Comparison of ENCODE assay signal across 1 cellular context in genomic region chr7:100122067-100122466, GRCh38.
TF ChIP-seq lines count a peak whose summit lies in the region.

No MANE protein-coding gene starts in this region.

TF ChIP-seq in K562, 482 proteins besides CTCF, POLR2A, EP300 and RAD21:
- TF ChIP-seq, protein P1, sequence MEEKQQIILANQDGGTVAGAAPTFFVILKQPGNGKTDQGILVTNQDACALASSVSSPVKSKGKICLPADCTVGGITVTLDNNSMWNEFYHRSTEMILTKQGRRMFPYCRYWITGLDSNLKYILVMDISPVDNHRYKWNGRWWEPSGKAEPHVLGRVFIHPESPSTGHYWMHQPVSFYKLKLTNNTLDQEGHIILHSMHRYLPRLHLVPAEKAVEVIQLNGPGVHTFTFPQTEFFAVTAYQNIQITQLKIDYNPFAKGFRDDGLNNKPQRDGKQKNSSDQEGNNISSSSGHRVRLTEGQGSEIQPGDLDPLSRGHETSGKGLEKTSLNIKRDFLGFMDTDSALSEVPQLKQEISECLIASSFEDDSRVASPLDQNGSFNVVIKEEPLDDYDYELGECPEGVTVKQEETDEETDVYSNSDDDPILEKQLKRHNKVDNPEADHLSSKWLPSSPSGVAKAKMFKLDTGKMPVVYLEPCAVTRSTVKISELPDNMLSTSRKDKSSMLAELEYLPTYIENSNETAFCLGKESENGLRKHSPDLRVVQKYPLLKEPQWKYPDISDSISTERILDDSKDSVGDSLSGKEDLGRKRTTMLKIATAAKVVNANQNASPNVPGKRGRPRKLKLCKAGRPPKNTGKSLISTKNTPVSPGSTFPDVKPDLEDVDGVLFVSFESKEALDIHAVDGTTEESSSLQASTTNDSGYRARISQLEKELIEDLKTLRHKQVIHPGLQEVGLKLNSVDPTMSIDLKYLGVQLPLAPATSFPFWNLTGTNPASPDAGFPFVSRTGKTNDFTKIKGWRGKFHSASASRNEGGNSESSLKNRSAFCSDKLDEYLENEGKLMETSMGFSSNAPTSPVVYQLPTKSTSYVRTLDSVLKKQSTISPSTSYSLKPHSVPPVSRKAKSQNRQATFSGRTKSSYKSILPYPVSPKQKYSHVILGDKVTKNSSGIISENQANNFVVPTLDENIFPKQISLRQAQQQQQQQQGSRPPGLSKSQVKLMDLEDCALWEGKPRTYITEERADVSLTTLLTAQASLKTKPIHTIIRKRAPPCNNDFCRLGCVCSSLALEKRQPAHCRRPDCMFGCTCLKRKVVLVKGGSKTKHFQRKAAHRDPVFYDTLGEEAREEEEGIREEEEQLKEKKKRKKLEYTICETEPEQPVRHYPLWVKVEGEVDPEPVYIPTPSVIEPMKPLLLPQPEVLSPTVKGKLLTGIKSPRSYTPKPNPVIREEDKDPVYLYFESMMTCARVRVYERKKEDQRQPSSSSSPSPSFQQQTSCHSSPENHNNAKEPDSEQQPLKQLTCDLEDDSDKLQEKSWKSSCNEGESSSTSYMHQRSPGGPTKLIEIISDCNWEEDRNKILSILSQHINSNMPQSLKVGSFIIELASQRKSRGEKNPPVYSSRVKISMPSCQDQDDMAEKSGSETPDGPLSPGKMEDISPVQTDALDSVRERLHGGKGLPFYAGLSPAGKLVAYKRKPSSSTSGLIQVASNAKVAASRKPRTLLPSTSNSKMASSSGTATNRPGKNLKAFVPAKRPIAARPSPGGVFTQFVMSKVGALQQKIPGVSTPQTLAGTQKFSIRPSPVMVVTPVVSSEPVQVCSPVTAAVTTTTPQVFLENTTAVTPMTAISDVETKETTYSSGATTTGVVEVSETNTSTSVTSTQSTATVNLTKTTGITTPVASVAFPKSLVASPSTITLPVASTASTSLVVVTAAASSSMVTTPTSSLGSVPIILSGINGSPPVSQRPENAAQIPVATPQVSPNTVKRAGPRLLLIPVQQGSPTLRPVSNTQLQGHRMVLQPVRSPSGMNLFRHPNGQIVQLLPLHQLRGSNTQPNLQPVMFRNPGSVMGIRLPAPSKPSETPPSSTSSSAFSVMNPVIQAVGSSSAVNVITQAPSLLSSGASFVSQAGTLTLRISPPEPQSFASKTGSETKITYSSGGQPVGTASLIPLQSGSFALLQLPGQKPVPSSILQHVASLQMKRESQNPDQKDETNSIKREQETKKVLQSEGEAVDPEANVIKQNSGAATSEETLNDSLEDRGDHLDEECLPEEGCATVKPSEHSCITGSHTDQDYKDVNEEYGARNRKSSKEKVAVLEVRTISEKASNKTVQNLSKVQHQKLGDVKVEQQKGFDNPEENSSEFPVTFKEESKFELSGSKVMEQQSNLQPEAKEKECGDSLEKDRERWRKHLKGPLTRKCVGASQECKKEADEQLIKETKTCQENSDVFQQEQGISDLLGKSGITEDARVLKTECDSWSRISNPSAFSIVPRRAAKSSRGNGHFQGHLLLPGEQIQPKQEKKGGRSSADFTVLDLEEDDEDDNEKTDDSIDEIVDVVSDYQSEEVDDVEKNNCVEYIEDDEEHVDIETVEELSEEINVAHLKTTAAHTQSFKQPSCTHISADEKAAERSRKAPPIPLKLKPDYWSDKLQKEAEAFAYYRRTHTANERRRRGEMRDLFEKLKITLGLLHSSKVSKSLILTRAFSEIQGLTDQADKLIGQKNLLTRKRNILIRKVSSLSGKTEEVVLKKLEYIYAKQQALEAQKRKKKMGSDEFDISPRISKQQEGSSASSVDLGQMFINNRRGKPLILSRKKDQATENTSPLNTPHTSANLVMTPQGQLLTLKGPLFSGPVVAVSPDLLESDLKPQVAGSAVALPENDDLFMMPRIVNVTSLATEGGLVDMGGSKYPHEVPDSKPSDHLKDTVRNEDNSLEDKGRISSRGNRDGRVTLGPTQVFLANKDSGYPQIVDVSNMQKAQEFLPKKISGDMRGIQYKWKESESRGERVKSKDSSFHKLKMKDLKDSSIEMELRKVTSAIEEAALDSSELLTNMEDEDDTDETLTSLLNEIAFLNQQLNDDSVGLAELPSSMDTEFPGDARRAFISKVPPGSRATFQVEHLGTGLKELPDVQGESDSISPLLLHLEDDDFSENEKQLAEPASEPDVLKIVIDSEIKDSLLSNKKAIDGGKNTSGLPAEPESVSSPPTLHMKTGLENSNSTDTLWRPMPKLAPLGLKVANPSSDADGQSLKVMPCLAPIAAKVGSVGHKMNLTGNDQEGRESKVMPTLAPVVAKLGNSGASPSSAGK (IDR thresholded peaks at IDR 0.05), result 0 out of 2 replicates have a peak, but pooled peaks have one; percentile 15
- TF ChIP-seq MAX (CRISPR knock-in tag; IDR thresholded peaks at IDR 0.05) (no peak), ZFP1 (CRISPR knock-in tag; IDR thresholded peaks at IDR 0.05) (no peak), E2F6 (IDR thresholded peaks at IDR 0.05; ENCODE audit: borderline replicate concordance in 1 of 2, extremely low read depth in 1 of 2, insufficient read depth in 1 of 2, insufficient read length in 1 of 2, low read depth in 1 of 2, low read length in 1 of 2, poor library complexity in 1 of 2, severe bottlenecking in 1 of 2) (peak in 1 of 2 experiments; percentile 47), GTF2A2 (tag; IDR thresholded peaks at IDR 0.05) (no peak), BHLHE40 (IDR thresholded peaks at IDR 0.05; ENCODE audit: low read length) (peak; percentile 81), ZNF830 (CRISPR knock-in tag; IDR thresholded peaks at IDR 0.05) (0 out of 2 replicates have a peak, but pooled peaks have one; percentile 72), KLF13 (tag; IDR thresholded peaks at IDR 0.05; ENCODE audit: borderline replicate concordance, low read depth) (no peak)
- TF ChIP-seq, protein P2, sequence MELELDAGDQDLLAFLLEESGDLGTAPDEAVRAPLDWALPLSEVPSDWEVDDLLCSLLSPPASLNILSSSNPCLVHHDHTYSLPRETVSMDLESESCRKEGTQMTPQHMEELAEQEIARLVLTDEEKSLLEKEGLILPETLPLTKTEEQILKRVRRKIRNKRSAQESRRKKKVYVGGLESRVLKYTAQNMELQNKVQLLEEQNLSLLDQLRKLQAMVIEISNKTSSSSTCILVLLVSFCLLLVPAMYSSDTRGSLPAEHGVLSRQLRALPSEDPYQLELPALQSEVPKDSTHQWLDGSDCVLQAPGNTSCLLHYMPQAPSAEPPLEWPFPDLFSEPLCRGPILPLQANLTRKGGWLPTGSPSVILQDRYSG (tag; conservative IDR thresholded peaks at IDR 0.05; ENCODE audit: low read depth), result no peak
TF ChIP-seq in K562: peak in this region for 4.
